ENCODE assay signal across 20 cellular contexts in the genomic region with DNA sequence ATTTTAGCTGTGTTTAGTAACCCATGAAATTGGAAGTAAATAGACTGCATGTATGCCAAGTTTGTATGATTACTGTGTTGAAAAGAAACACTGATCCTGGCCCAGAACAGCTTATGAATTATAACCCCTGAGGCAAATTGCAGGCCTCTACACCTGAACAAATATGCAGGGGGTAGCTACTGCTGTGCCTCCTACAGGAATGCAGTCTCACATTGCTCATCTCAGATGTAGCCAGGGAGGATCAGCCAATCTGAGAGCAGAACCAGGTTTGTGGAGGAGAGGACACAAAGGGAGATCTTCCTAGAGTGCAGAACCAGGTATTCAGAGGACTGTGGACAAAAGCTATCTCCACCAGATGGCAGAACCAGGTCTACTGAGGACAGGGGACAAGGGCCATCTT.
DNase-seq lines count a peak whose midpoint lies in the region; ATAC-seq and TF ChIP-seq lines count a peak whose summit lies in the region.
"Had no signal": no experiment of that assay in that cellular context is flagged by ENCODE, and none has a peak within 500 bp of the region (broad histone marks: within the 10 kb centered on the region; RNA-seq: fewer than 3 reads in every experiment).

No MANE protein-coding gene starts in this region.

- POLR2A ChIA-PET in MCF 10A (lab: Yijun Ruan, JAX) (no interaction called here), PC-3 (lab: Charles Lee; ENCODE audit: unreplicated experiment) (no interaction called here)
- POLR2A ChIA-PET in CD4-positive, alpha-beta T cell (lab: Charles Lee) = interaction anchor here (0.6 kb wide), 1 partner anchor 176 kb away, joined by 3 read pairs; no protein-coding TSS in a partner anchor

- no peaks in the 10 kb centered on the region for H3K9me3 Mint-ChIP-seq in MCF 10A (ENCODE audit: unreplicated experiment)
- no peaks in the 10 kb centered on the region for H3K9me3 Mint-ChIP-seq in CD4-positive, alpha-beta T cell

- no peaks in the 10 kb centered on the region for H3K9me2 ChIP-seq in PC-3 (replicated peaks; ENCODE audit: low read length)

- no TSS peak for BruUV-seq in MCF 10A (replicated peaks; lab: Mats Ljungman, UMichigan)
- BruUV-seq in PC-3 (replicated peaks; lab: Mats Ljungman, UMichigan) = no TSS peak

- TF ChIP-seq CTCF in MCF 10A (IDR thresholded peaks at IDR 0.05; ENCODE audit: unreplicated experiment) (no peak), breast epithelium (IDR thresholded peaks at IDR 0.05) (no peak), PC-3 (conservative IDR thresholded peaks at IDR 0.05; ENCODE audit: low read depth, low read length) (no peak), foreskin keratinocyte (conservative IDR thresholded peaks at IDR 0.05) (no peak)
- no peak for TF ChIP-seq CTCF in CD4-positive, alpha-beta T cell (IDR thresholded peaks at IDR 0.05)

- H3K27me3 Mint-ChIP-seq in MCF 10A (ENCODE audit: insufficient read depth, unreplicated experiment) = no peaks in the 10 kb centered on the region
- H3K27me3 Mint-ChIP-seq in CD4-positive, alpha-beta T cell = peaks cover 6% of the 10 kb centered on the region

- ATAC-seq in PC-3 = peak; percentile 29
- ATAC-seq in foreskin keratinocyte = peak; percentile 83
- ATAC-seq in aorta (ENCODE audit: low FRiP score) = peak; percentile 15
- ATAC-seq in CD4-positive, alpha-beta T cell (ENCODE audit: poor library complexity) = no peak
- ATAC-seq in GM18505 (IDR thresholded peaks at IDR 0.05; ENCODE audit: unreplicated experiment) = no peak

- CTCF ChIA-PET in MCF 10A (lab: Yijun Ruan, JAX) = interaction anchor here (0.5 to 1.5 kb wide), 5 partner anchors 10 to 1902 kb away, joined by 3 to 13 read pairs (median 3); no protein-coding TSS in a partner anchor
- CTCF ChIA-PET in PC-3 (lab: Charles Lee) = no interaction called here
- CTCF ChIA-PET in CD4-positive, alpha-beta T cell (lab: Charles Lee) = no interaction called here

- peaks cover 6% of the 10 kb centered on the region for H3K4me1 Mint-ChIP-seq in MCF 10A (ENCODE audit: insufficient read depth, unreplicated experiment)
- no peaks in the 10 kb centered on the region for H3K4me1 Mint-ChIP-seq in CD4-positive, alpha-beta T cell (ENCODE audit: low read depth)
- H3K4me1 Mint-ChIP-seq: CD4-positive, CD25-positive, alpha-beta regulatory T cell had no signal

- no peak overlapping the region for H3K4me3 ChIP-seq in breast epithelium
- H3K4me3 ChIP-seq in PC-3 (ENCODE audit: low read length) = no peak overlapping the region
- no peak overlapping the region for H3K4me3 ChIP-seq in aorta (ENCODE audit: low read length in 2 of 2)
- H3K4me3 ChIP-seq: MG63, Peyer's patch, SK-N-MC had no signal

- no peaks in the 10 kb centered on the region for H3K36me3 Mint-ChIP-seq in MCF 10A (ENCODE audit: insufficient read depth, unreplicated experiment)
- no peaks in the 10 kb centered on the region for H3K36me3 Mint-ChIP-seq in CD4-positive, alpha-beta T cell (ENCODE audit: low read depth)
- H3K36me3 Mint-ChIP-seq: CD4-positive, CD25-positive, alpha-beta regulatory T cell had no signal

- DNase-seq in MCF 10A (ENCODE audit: unreplicated experiment) = peak; percentile 1
- DNase-seq in breast epithelium (ENCODE audit: low spot score in 2 of 2) = no peak
- DNase-seq in PC-3 = peak; percentile 50
- DNase-seq in foreskin keratinocyte = peak; percentile 64 to 73
- DNase-seq in aorta = no peak
- no peak for DNase-seq in CD4-positive, alpha-beta T cell
- DNase-seq in UCSD-AML1 (lab: John Stamatoyannopoulos, UW; ENCODE audit: unreplicated experiment) = no peak
- DNase-seq: BE2C; CD4-positive, CD25-positive, alpha-beta regulatory T cell; DMS79; IMR-90; MG63; NCI-H1092; NCI-H1694 treated with DMSO at 0.1 percent for 48 hours; NCI-H2227 treated with DMSO at 0.1 percent for 48 hours; NCI-H510A treated with DMSO at 0.1 percent for 48 hours; Peyer's patch; Right ventricle myocardium superior had no signal

- no peak overlapping the region for H3K4me2 ChIP-seq in PC-3 (ENCODE audit: low read length)

- H4K20me1 ChIP-seq in PC-3 (ENCODE audit: low read length) = no peaks in the 10 kb centered on the region

- intact Hi-C loops in MCF 10A (cut with micrococcal nuclease) = no loop called here
- intact Hi-C loops in breast epithelium (cut with DNase I; ENCODE audit: low total_unique reads) = no loop called here
- intact Hi-C loops in PC-3 (cut with micrococcal nuclease) = no loop called here
- intact Hi-C loops in aorta (cut with DNase I) = no loop called here
- intact Hi-C loops in CD4-positive, alpha-beta T cell (cut with DNase I, micrococcal nuclease) = no loop called here

- no peak for TF ChIP-seq POLR2A in breast epithelium (IDR thresholded peaks at IDR 0.05)
- no peak for TF ChIP-seq POLR2A in GM18505 (IDR thresholded peaks at IDR 0.05; ENCODE audit: borderline replicate concordance, extremely low read depth, insufficient read depth, insufficient read length)

- H3K27ac Mint-ChIP-seq in MCF 10A (ENCODE audit: low read depth, unreplicated experiment) = no peak overlapping the region
- no peak overlapping the region for H3K27ac Mint-ChIP-seq in CD4-positive, alpha-beta T cell
- H3K27ac Mint-ChIP-seq: CD4-positive, CD25-positive, alpha-beta regulatory T cell had no signal

- H3K79me2 ChIP-seq in PC-3 (ENCODE audit: low read length) = no peaks in the 10 kb centered on the region

- H3K9me3 ChIP-seq in breast epithelium (no peaks in the 10 kb centered on the region), PC-3 (ENCODE audit: low read length) (no peaks in the 10 kb centered on the region), aorta (ENCODE audit: control insufficient read depth, low read length) (peaks cover 2% of the 10 kb centered on the region)
- H3K9me3 ChIP-seq in CD4-positive, alpha-beta T cell (ENCODE audit: control insufficient read depth, low read length) = no peaks in the 10 kb centered on the region
- H3K9me3 ChIP-seq: BE2C, MG63, Peyer's patch had no signal

- no peak overlapping the region for H3K9ac ChIP-seq in PC-3 (ENCODE audit: low read length)

- no peaks in the 10 kb centered on the region for H3K36me3 ChIP-seq in breast epithelium
- no peaks in the 10 kb centered on the region for H3K36me3 ChIP-seq in PC-3 (ENCODE audit: low read depth, low read length)
- no peaks in the 10 kb centered on the region for H3K36me3 ChIP-seq in aorta (ENCODE audit: control insufficient read depth in 1 of 2, insufficient read depth in 2 of 2, low read length in 1 of 2)
- H3K36me3 ChIP-seq: BE2C, MG63, Peyer's patch had no signal

- H3K27me3 ChIP-seq in breast epithelium (no peaks in the 10 kb centered on the region), PC-3 (ENCODE audit: low read length) (no peaks in the 10 kb centered on the region), foreskin keratinocyte (no peaks in the 10 kb centered on the region), aorta (ENCODE audit: control insufficient read depth in 1 of 2, insufficient read depth in 2 of 2, low read length in 1 of 2) (no peaks in the 10 kb centered on the region)
- no peaks in the 10 kb centered on the region for H3K27me3 ChIP-seq in CD4-positive, alpha-beta T cell (ENCODE audit: control insufficient read depth, insufficient read depth, low read length)
- H3K27me3 ChIP-seq: BE2C, MG63, Peyer's patch had no signal

- H3K4me1 ChIP-seq in breast epithelium (no peaks in the 10 kb centered on the region), PC-3 (ENCODE audit: insufficient read depth, low read length) (no peaks in the 10 kb centered on the region), foreskin keratinocyte (peaks cover 5% of the 10 kb centered on the region), aorta (ENCODE audit: control insufficient read depth in 1 of 2, insufficient read depth in 2 of 2, low read length in 2 of 2) (peaks cover 0 to under 1% of the 10 kb centered on the region in 2 donors)
- H3K4me1 ChIP-seq: BE2C, Peyer's patch had no signal

- H3K4me3 Mint-ChIP-seq in MCF 10A (ENCODE audit: unreplicated experiment) = no peak overlapping the region
- H3K4me3 Mint-ChIP-seq in CD4-positive, alpha-beta T cell = no peak overlapping the region
- H3K4me3 Mint-ChIP-seq: CD4-positive, CD25-positive, alpha-beta regulatory T cell had no signal

- H3F3A ChIP-seq in PC-3 (ENCODE audit: low read length, unreplicated experiment) = no peaks in the 10 kb centered on the region

- H2AFZ ChIP-seq in PC-3 (ENCODE audit: low read length) = no peak overlapping the region

- no peak overlapping the region for H3K27ac ChIP-seq in breast epithelium
- no peak overlapping the region for H3K27ac ChIP-seq in PC-3 (ENCODE audit: low read length)
- no peak overlapping the region for H3K27ac ChIP-seq in foreskin keratinocyte
- H3K27ac ChIP-seq in aorta (ENCODE audit: low read depth in 1 of 2, low read length in 2 of 2) = no peak overlapping the region
- H3K27ac ChIP-seq in CD4-positive, alpha-beta T cell (ENCODE audit: low read depth, low read length) = no peak overlapping the region
- H3K27ac ChIP-seq: Peyer's patch, SK-N-MC had no signal

Comparison
In these comparisons a context has a peak if more than half of its experiments do, and no peak if none do; other contexts are left out.
1. DNase-seq: peak in MCF 10A (single experiment), PC-3 (single experiment) and foreskin keratinocyte (2 of 2); none in breast epithelium (0 of 2), aorta (0 of 2), CD4-positive, alpha-beta T cell (0 of 10) and UCSD-AML1 (single experiment).
2. ATAC-seq: peak in PC-3 (single experiment), foreskin keratinocyte (single experiment) and aorta (single experiment); none in CD4-positive, alpha-beta T cell (single experiment) and GM18505 (single experiment).